1 cellular context compared by ENCODE assay signal in the genomic region with DNA sequence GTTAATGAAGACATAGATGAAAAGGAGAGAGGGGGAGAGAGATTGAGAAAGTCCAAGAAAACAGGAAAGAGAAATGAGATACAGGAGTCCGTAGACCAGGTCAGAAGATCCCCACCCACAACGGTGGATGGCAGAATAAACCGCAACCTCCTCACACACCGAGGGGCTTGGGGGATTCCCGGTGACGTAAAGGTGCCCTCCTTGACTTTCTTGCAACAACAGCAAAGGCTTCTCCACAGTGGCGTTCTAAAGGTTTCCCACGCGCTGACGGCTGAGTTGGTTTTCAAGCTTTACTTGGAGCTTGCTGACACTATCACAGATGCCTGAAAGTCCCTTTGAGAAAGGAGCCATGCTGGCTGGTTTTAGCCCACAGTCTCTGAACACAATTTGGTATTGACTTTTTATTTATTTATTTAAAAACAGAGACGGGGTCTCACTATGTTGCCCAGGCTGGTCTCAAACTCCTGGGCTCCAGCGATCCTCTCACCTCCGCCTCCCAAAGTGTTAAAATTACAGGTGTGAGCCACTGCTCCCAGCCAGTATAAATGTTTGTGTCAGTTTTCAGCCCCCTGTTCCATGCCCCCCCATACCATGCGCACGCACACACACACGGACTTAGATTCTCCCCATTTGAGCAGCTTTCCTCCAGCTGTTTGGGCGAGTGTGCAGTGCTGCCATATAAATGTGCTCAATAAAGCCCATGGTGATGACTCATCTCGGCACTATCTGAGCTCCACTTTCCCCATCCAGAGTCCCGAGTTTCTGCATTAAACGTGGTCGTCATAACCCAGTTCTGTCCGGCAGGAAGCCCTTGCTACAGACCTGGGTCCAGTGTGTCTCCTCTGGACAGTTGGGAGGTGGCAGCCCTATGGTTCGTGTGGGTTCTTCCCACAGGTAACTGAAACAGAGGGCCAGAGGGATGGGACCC.
TF ChIP-seq lines count a peak whose summit lies in the region.

No MANE protein-coding gene starts in this region.

TF ChIP-seq in endothelial cell of umbilical vein, 7 proteins besides CTCF, POLR2A, EP300 and RAD21 (continued from another document):
- TF ChIP-seq EZH2 (IDR thresholded peaks at IDR 0.05; ENCODE audit: borderline replicate concordance, low read depth, low read length, severe bottlenecking), result no peak
- no peak for TF ChIP-seq POLR2AphosphoS5 (IDR thresholded peaks at IDR 0.05; ENCODE audit: insufficient read depth, low read depth, low read length)
